14 cellular contexts compared by ENCODE assay signal in genomic region chr1:29704430-29704829, GRCh38.
A peak's percentile ranks its signal among the peaks of the same experiment; 100 is the strongest.
DNase-seq lines count a peak whose midpoint lies in the region; ATAC-seq and TF ChIP-seq lines count a peak whose summit lies in the region.
"Had no signal": no experiment of that assay in that cellular context is flagged by ENCODE, and none has a peak within 500 bp of the region (broad histone marks: within the 10 kb centered on the region; RNA-seq: fewer than 3 reads in every experiment).

No MANE protein-coding gene starts in this region.

- no peak overlapping the region for H3K27ac Mint-ChIP-seq in GM23338
- peak overlapping the region; percentile 94 for H3K27ac Mint-ChIP-seq in neural progenitor cell
- H3K27ac Mint-ChIP-seq: B cell; CD8-positive, alpha-beta T cell had no signal

- no peak overlapping the region for H2AFZ ChIP-seq in GM23338
- no peak overlapping the region for H2AFZ ChIP-seq in neural progenitor cell (replicated peaks)
- no peak overlapping the region for H2AFZ ChIP-seq in osteoblast (ENCODE audit: low read length)

- H3K36me3 ChIP-seq in GM23338 (ENCODE audit: insufficient read depth) (no peaks in the 10 kb centered on the region), neural progenitor cell (no peaks in the 10 kb centered on the region), osteoblast (ENCODE audit: insufficient read depth, low read length) (no peaks in the 10 kb centered on the region)
- H3K36me3 ChIP-seq: BLaER1 treated with 17β-estradiol and CSF1 and Interleukin-3, amounts not matched to agents 10 nM and 100 nM had no signal

- H3K9me2 ChIP-seq in GM23338 (ENCODE audit: insufficient read depth): 0 out of 2 replicates have a peak, but pooled peaks cover 5% of the 10 kb centered on the region

- H3K27ac ChIP-seq in GM23338 (ENCODE audit: low read depth) (no peak overlapping the region), neural progenitor cell (peak overlapping the region; percentile 4), osteoblast (ENCODE audit: low read depth, low read length) (no peak overlapping the region)
- H3K27ac ChIP-seq: BLaER1 treated with 17β-estradiol and CSF1 and Interleukin-3, amounts not matched to agents 10 nM and 100 nM had no signal

- H3K9ac ChIP-seq in neural progenitor cell: no peak overlapping the region
- H3K9ac ChIP-seq: BLaER1 treated with 17β-estradiol and CSF1 and Interleukin-3, amounts not matched to agents 10 nM and 100 nM had no signal

- H3F3A ChIP-seq in GM23338 (replicated peaks; ENCODE audit: low read depth): no peaks in the 10 kb centered on the region
- H3F3A ChIP-seq in neural progenitor cell (ENCODE audit: low read depth): peaks cover 17% of the 10 kb centered on the region

- ATAC-seq in GM23338 (no peak), HG03095 (IDR thresholded peaks at IDR 0.05; ENCODE audit: unreplicated experiment) (no peak)
- ATAC-seq: CD8-positive, alpha-beta T cell had no signal

- peaks cover 13% of the 10 kb centered on the region for H3K27me3 Mint-ChIP-seq in GM23338 (ENCODE audit: insufficient read depth, low read depth, poor library complexity)
- H3K27me3 Mint-ChIP-seq in neural progenitor cell (ENCODE audit: insufficient read depth, low read depth): peaks cover 13% of the 10 kb centered on the region

- DNase-seq in GM23338 (ENCODE audit: low spot score): no peak
- peak; percentile 80 for DNase-seq in NCI-H82 treated with DMSO at 0.1 percent for 48 hours (lab: John Stamatoyannopoulos, UW; ENCODE audit: unreplicated experiment)
- DNase-seq in neural progenitor cell (ENCODE audit: low spot score): no peak
- DNase-seq in osteoblast (ENCODE audit: insufficient read length, low spot score, missing footprints): no peak
- no peak for DNase-seq in midbrain (lab: John Stamatoyannopoulos, UW)
- DNase-seq: Calu3; CD8-positive, alpha-beta T cell; DMS 273 treated with DMSO at 0.1 percent for 48 hours; DMS53; DND-41; H9 had no signal

- H4K20me1 ChIP-seq in GM23338 (replicated peaks; ENCODE audit: insufficient read depth) (no peaks in the 10 kb centered on the region), neural progenitor cell (ENCODE audit: low read depth) (no peaks in the 10 kb centered on the region), osteoblast (ENCODE audit: insufficient read depth, low read length) (no peaks in the 10 kb centered on the region)
- H4K20me1 ChIP-seq: BLaER1 treated with 17β-estradiol and CSF1 and Interleukin-3, amounts not matched to agents 10 nM and 100 nM had no signal

- H3K79me2 ChIP-seq in GM23338 (replicated peaks; ENCODE audit: insufficient read depth) (no peaks in the 10 kb centered on the region), neural progenitor cell (ENCODE audit: low read depth) (no peaks in the 10 kb centered on the region), osteoblast (ENCODE audit: insufficient read depth, low read length) (no peaks in the 10 kb centered on the region)

- H3K4me1 ChIP-seq in GM23338 (ENCODE audit: insufficient read depth) (peaks cover 8% of the 10 kb centered on the region), neural progenitor cell (peaks cover 31% of the 10 kb centered on the region), osteoblast (ENCODE audit: insufficient read depth, low read length) (peaks cover 15% of the 10 kb centered on the region)

- H3K27me3 ChIP-seq in GM23338 (ENCODE audit: insufficient read depth): no peaks in the 10 kb centered on the region
- no peaks in the 10 kb centered on the region for H3K27me3 ChIP-seq in neural progenitor cell
- H3K27me3 ChIP-seq in osteoblast (ENCODE audit: insufficient read depth, low read length): peaks cover 7% of the 10 kb centered on the region
- H3K27me3 ChIP-seq: BLaER1 treated with 17β-estradiol and CSF1 and Interleukin-3, amounts not matched to agents 10 nM and 100 nM had no signal

- no peak overlapping the region for H3K4me3 ChIP-seq in GM23338
- peak overlapping the region; percentile 3 for H3K4me3 ChIP-seq in neural progenitor cell
- no peak overlapping the region for H3K4me3 ChIP-seq in osteoblast (ENCODE audit: insufficient read depth, low read length)
- H3K4me3 ChIP-seq: BLaER1 treated with 17β-estradiol and CSF1 and Interleukin-3, amounts not matched to agents 10 nM and 100 nM had no signal

- H3K4me2 ChIP-seq in GM23338: 0 out of 2 replicates have a peak overlapping the region, but pooled peaks have one; percentile 26
- peak overlapping the region; percentile 61 for H3K4me2 ChIP-seq in neural progenitor cell
- no peak overlapping the region for H3K4me2 ChIP-seq in osteoblast (ENCODE audit: insufficient read depth, low read length)

- no peaks in the 10 kb centered on the region for H3K36me3 Mint-ChIP-seq in GM23338 (ENCODE audit: low read depth)
- no peaks in the 10 kb centered on the region for H3K36me3 Mint-ChIP-seq in neural progenitor cell
- H3K36me3 Mint-ChIP-seq: CD8-positive, alpha-beta T cell had no signal

- H3K4me1 Mint-ChIP-seq in GM23338: peaks cover 21% of the 10 kb centered on the region
- H3K4me1 Mint-ChIP-seq in neural progenitor cell: peaks cover 60% of the 10 kb centered on the region

- no peak overlapping the region for H3K4me3 Mint-ChIP-seq in GM23338
- H3K4me3 Mint-ChIP-seq in neural progenitor cell: peak overlapping the region; percentile 64
- H3K4me3 Mint-ChIP-seq: B cell; CD8-positive, alpha-beta T cell; H9 had no signal

- H3K9me3 ChIP-seq in neural progenitor cell (ENCODE audit: low read depth) (no peaks in the 10 kb centered on the region), osteoblast (ENCODE audit: low read depth, low read length) (no peaks in the 10 kb centered on the region)
- H3K9me3 ChIP-seq: BLaER1 treated with 17β-estradiol and CSF1 and Interleukin-3, amounts not matched to agents 10 nM and 100 nM had no signal

- TF ChIP-seq CTCF in GM23338 (conservative IDR thresholded peaks at IDR 0.05; ENCODE audit: low read depth in 2 of 2): no peak
- TF ChIP-seq CTCF in neural progenitor cell (IDR thresholded peaks at IDR 0.05): no peak
- no peak for TF ChIP-seq CTCF in osteoblast (IDR thresholded peaks at IDR 0.05; ENCODE audit: extremely low read depth, low read depth, low read length)

- no peaks in the 10 kb centered on the region for H3K9me3 Mint-ChIP-seq in GM23338
- H3K9me3 Mint-ChIP-seq in neural progenitor cell: peaks cover 4% of the 10 kb centered on the region
- H3K9me3 Mint-ChIP-seq: CD8-positive, alpha-beta T cell; H9 had no signal

TF ChIP-seq in GM23338, 12 proteins besides CTCF, POLR2A, EP300 and RAD21 (continues in another document):
- TF ChIP-seq REST (IDR thresholded peaks at IDR 0.05; ENCODE audit: unreplicated experiment) (no peak), STAT1 (IDR thresholded peaks at IDR 0.05; ENCODE audit: unreplicated experiment) (no peak), EZH2phosphoT487 (IDR thresholded peaks at IDR 0.05; ENCODE audit: unreplicated experiment) (no peak), ETS1 (IDR thresholded peaks at IDR 0.05) (no peak)
